Comparison of ENCODE assay signal across 8 cellular contexts in the genomic region with DNA sequence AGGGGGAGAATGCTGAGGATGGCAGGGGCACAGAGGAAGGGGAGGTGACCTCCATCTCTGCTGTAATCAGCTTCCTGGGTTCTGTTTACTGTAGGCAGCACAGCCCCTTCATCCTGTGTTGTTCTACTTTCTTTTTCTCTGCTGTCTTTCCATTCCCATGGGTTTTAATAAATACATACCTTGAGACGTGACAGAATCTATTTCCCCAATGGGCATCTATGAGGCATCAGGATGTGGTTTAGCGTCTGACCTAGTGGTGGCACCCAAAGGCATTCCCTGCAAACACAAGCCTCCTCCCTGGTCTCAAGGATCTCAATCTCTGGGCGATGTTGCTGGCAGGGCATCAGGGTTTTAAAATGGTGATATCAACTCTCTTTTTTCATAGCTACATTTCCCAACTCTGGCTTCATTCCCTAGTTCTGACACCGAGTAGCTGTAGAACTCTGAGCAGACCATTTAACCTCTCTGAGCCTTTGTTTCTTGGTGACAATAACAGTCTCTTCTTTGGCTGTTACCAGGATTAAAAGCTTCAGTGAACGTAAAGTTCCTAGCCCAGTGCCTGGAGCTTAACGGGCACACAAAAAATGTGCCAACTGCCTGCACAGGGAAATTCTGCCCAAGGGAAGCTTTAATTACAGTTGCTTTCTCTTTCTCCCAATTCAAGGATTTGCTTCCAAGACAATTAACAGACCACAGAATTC.
DNase-seq lines count a peak whose midpoint lies in the region; ATAC-seq and TF ChIP-seq lines count a peak whose summit lies in the region.

No MANE protein-coding gene starts in this region.

- no peaks in the 10 kb centered on the region for H3K27me3 ChIP-seq in suprapubic skin

- no peak overlapping the region for H3K4me3 ChIP-seq in fibroblast of mammary gland (ENCODE audit: control insufficient read depth, low read depth, low read length)
- H3K4me3 ChIP-seq in suprapubic skin = peak overlapping the region; percentile 28

- H3K27ac ChIP-seq in suprapubic skin = no peak overlapping the region

- H3K4me3 Mint-ChIP-seq in activated naive CD8-positive, alpha-beta T cell treated with anti-CD3 and anti-CD28 coated beads, Interleukin-2, amount 10 ng/mL, durations not matched to agents 7 days and 5 days = peak overlapping the region; percentile 50
- H3K4me3 Mint-ChIP-seq in activated naive CD8-positive, alpha-beta T cell treated with anti-CD3 and anti-CD28 coated beads for 36 hours = no peak overlapping the region

- no peaks in the 10 kb centered on the region for H3K9me3 ChIP-seq in suprapubic skin

- H3K4me1 ChIP-seq in suprapubic skin = peaks cover 43% of the 10 kb centered on the region

- TF ChIP-seq POLR2A in suprapubic skin (IDR thresholded peaks at IDR 0.05) = no peak

- TF ChIP-seq CTCF in fibroblast of mammary gland (conservative IDR thresholded peaks at IDR 0.05; ENCODE audit: control insufficient read depth, insufficient read depth, low read depth, low read length) (no peak), suprapubic skin (IDR thresholded peaks at IDR 0.05) (no peak)

- no peaks in the 10 kb centered on the region for H3K27me3 Mint-ChIP-seq in activated naive CD8-positive, alpha-beta T cell treated with anti-CD3 and anti-CD28 coated beads, Interleukin-2, amount 10 ng/mL, durations not matched to agents 7 days and 5 days
- H3K27me3 Mint-ChIP-seq in activated naive CD8-positive, alpha-beta T cell treated with anti-CD3 and anti-CD28 coated beads for 36 hours = no peaks in the 10 kb centered on the region

- H3K9me3 Mint-ChIP-seq in activated naive CD8-positive, alpha-beta T cell treated with anti-CD3 and anti-CD28 coated beads, Interleukin-2, amount 10 ng/mL, durations not matched to agents 7 days and 5 days = no peaks in the 10 kb centered on the region
- no peaks in the 10 kb centered on the region for H3K9me3 Mint-ChIP-seq in activated naive CD8-positive, alpha-beta T cell treated with anti-CD3 and anti-CD28 coated beads for 36 hours

- 16% methylated on average over 6 of the region's 6 CpGs for WGBS in suprapubic skin

- peak; percentile 76 for ATAC-seq in activated naive CD8-positive, alpha-beta T cell treated with anti-CD3 and anti-CD28 coated beads, Interleukin-2, amount 10 ng/mL, durations not matched to agents 7 days and 5 days (ENCODE audit: low read depth)

- no peak for TF ChIP-seq EP300 in suprapubic skin (IDR thresholded peaks at IDR 0.05)

- H3K27ac Mint-ChIP-seq in activated naive CD8-positive, alpha-beta T cell treated with anti-CD3 and anti-CD28 coated beads, Interleukin-2, amount 10 ng/mL, durations not matched to agents 7 days and 5 days = peak overlapping the region; percentile 70
- no peak overlapping the region for H3K27ac Mint-ChIP-seq in activated naive CD8-positive, alpha-beta T cell treated with anti-CD3 and anti-CD28 coated beads for 36 hours

- H3K36me3 ChIP-seq in suprapubic skin = no peaks in the 10 kb centered on the region

- peaks cover 18% of the 10 kb centered on the region for H3K4me1 Mint-ChIP-seq in activated naive CD8-positive, alpha-beta T cell treated with anti-CD3 and anti-CD28 coated beads, Interleukin-2, amount 10 ng/mL, durations not matched to agents 7 days and 5 days
- H3K4me1 Mint-ChIP-seq in activated naive CD8-positive, alpha-beta T cell treated with anti-CD3 and anti-CD28 coated beads for 36 hours = peaks cover 25% of the 10 kb centered on the region

- POLR2A ChIA-PET in activated naive CD8-positive, alpha-beta T cell treated with anti-CD3 and anti-CD28 coated beads, Interleukin-2, amount 10 ng/mL, durations not matched to agents 7 days and 5 days (lab: Charles Lee) = interaction anchor here (0.7 kb wide), 1 partner anchor 151 kb away, joined by 3 read pairs; no protein-coding TSS in a partner anchor

- DNase-seq in activated naive CD8-positive, alpha-beta T cell treated with anti-CD3 and anti-CD28 coated beads, Interleukin-2, amount 10 ng/mL, durations not matched to agents 7 days and 5 days = no peak
- DNase-seq in activated naive CD8-positive, alpha-beta T cell treated with anti-CD3 and anti-CD28 coated beads for 36 hours = no peak
- DNase-seq in SW 1271 (lab: John Stamatoyannopoulos, UW) = peak; percentile 14 to 83
- DNase-seq in fibroblast of mammary gland (ENCODE audit: low read depth) = peak; percentile 69
- DNase-seq in suprapubic skin (ENCODE audit: low spot score in 2 of 2) = no peak
- no peak for DNase-seq in SKM-1 treated with dmso at 0.1 percent for 144 hours (lab: John Stamatoyannopoulos, UW; ENCODE audit: unreplicated experiment)
- DNase-seq in RPMI8226 = no peak
- no peak for DNase-seq in effector CD8-positive, alpha-beta T cell (lab: John Stamatoyannopoulos, UW)

- H3K36me3 Mint-ChIP-seq in activated naive CD8-positive, alpha-beta T cell treated with anti-CD3 and anti-CD28 coated beads, Interleukin-2, amount 10 ng/mL, durations not matched to agents 7 days and 5 days = peaks cover 1% of the 10 kb centered on the region
- H3K36me3 Mint-ChIP-seq in activated naive CD8-positive, alpha-beta T cell treated with anti-CD3 and anti-CD28 coated beads for 36 hours = no peaks in the 10 kb centered on the region

Comparison
In these comparisons a context has a peak if more than half of its experiments do, and no peak if none do; other contexts are left out.
1. DNase-seq: peak in SW 1271 (2 of 2) and fibroblast of mammary gland (single experiment); none in activated naive CD8-positive, alpha-beta T cell treated with anti-CD3 and anti-CD28 coated beads, Interleukin-2, amount 10 ng/mL, durations not matched to agents 7 days and 5 days (single experiment), activated naive CD8-positive, alpha-beta T cell treated with anti-CD3 and anti-CD28 coated beads for 36 hours (single experiment), suprapubic skin (0 of 2), SKM-1 treated with dmso at 0.1 percent for 144 hours (single experiment), RPMI8226 (single experiment) and effector CD8-positive, alpha-beta T cell (single experiment).